Comparison of ENCODE assay signal across 29 cellular contexts in the genomic region with DNA sequence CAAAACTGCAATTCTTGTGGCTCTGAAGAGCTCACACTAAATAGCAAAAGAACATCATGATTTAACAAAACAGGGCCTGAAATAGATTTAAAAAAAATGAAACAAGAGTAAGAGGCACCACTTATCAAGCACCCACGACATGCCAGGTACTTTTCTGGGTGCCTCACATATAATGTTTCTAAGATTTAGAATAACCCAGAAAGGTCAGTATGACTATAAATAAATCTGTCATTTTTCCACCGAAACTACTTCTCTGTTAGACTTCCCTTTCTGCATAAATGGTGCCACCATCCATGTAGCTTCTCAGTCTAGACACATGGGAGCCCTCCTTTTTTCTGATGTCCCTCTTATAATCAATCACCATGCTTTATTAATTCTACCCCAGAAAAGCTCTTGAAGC.
"Had no signal": no experiment of that assay in that cellular context is flagged by ENCODE, and none has a peak within 500 bp of the region (broad histone marks: within the 10 kb centered on the region; RNA-seq: fewer than 3 reads in every experiment).

No MANE protein-coding gene starts in this region.

- H3K4me1 ChIP-seq: adrenal gland, body of pancreas, colonic mucosa had no signal

- H3K36me3 Mint-ChIP-seq: activated CD4-positive, alpha-beta memory T cell treated with anti-CD3 and anti-CD28 coated beads for 36 hours; activated CD8-positive, alpha-beta memory T cell treated with anti-CD3 and anti-CD28 coated beads, Interleukin-2, amount 10 ng/mL, durations not matched to agents 7 days and 5 days; activated naive CD4-positive, alpha-beta T cell treated with anti-CD3 and anti-CD28 coated beads, Interleukin-2, amount 50 U/mL, for 24 hours; activated naive CD8-positive, alpha-beta T cell treated with anti-CD3 and anti-CD28 coated beads for 36 hours had no signal

- ATAC-seq: activated CD4-positive, alpha-beta T cell treated with anti-CD3 and anti-CD28 coated beads for 36 hours; activated CD8-positive, alpha-beta memory T cell treated with anti-CD3 and anti-CD28 coated beads, Interleukin-2, amount 10 ng/mL, durations not matched to agents 7 days and 5 days; activated CD8-positive, alpha-beta T cell treated with anti-CD3 and anti-CD28 coated beads, Interleukin-2, amount 10 ng/mL, durations not matched to agents 7 days and 5 days; activated naive CD8-positive, alpha-beta T cell treated with anti-CD3 and anti-CD28 coated beads, Interleukin-2, amount 50 U/mL, for 24 hours; body of pancreas; T-helper 17 cell had no signal

- H3K4me1 Mint-ChIP-seq: activated CD4-positive, alpha-beta T cell treated with anti-CD3 and anti-CD28 coated beads for 36 hours; activated CD4-positive, alpha-beta T cell treated with anti-CD3 and anti-CD28 coated beads, Interleukin-2, amount 10 ng/mL, durations not matched to agents 24 days and 14 days; activated CD8-positive, alpha-beta memory T cell treated with anti-CD3 and anti-CD28 coated beads, Interleukin-2, amount 10 ng/mL, durations not matched to agents 7 days and 5 days; activated naive CD4-positive, alpha-beta T cell treated with anti-CD3 and anti-CD28 coated beads, Interleukin-2, amount 50 U/mL, for 24 hours; activated naive CD8-positive, alpha-beta T cell treated with anti-CD3 and anti-CD28 coated beads for 36 hours; activated naive CD8-positive, alpha-beta T cell treated with anti-CD3 and anti-CD28 coated beads, Interleukin-2, amount 50 U/mL, for 24 hours; T-helper 17 cell had no signal

- H3K9me3 Mint-ChIP-seq: activated CD4-positive, alpha-beta memory T cell treated with anti-CD3 and anti-CD28 coated beads for 36 hours; activated CD4-positive, alpha-beta T cell treated with anti-CD3 and anti-CD28 coated beads, Interleukin-2, amount 10 ng/mL, durations not matched to agents 24 days and 14 days; activated naive CD4-positive, alpha-beta T cell treated with anti-CD3 and anti-CD28 coated beads for 36 hours; activated naive CD4-positive, alpha-beta T cell treated with anti-CD3 and anti-CD28 coated beads, Interleukin-2, amount 50 U/mL, for 24 hours; activated naive CD8-positive, alpha-beta T cell treated with anti-CD3 and anti-CD28 coated beads for 36 hours; activated naive CD8-positive, alpha-beta T cell treated with anti-CD3 and anti-CD28 coated beads, Interleukin-2, amount 50 U/mL, for 24 hours; activated T-helper 1 cell treated with anti-CD3 and anti-CD28 coated beads, Interleukin-12 subunit alpha, Interleukin-12 subunit beta, Interleukin-2, Interleukin-4 antibody, amounts not matched to agents 30 ng/mL and 10 ng/mL and 1 ng/mL, durations not matched to agents 14 hours and 24 hours and 36 hours; activated T-helper 2 cell treated with anti-CD3 and anti-CD28 coated beads, Interferon-gamma antibody, Interleukin-2, Interleukin-4, amounts not matched to agents 10 μg/mL and 5 μg/mL and 100 μg/mL, durations not matched to agents 14 hours and 24 hours and 36 hours; T-helper 2 cell treated with Interferon-gamma antibody and Interleukin-4, amounts not matched to agents 5 μg/mL and 100 μg/mL, for 36 hours had no signal

- H3K36me3 ChIP-seq: adrenal gland, colonic mucosa had no signal

- DNase-seq: activated CD4-positive, alpha-beta memory T cell treated with anti-CD3 and anti-CD28 coated beads for 36 hours; activated CD4-positive, alpha-beta T cell treated with anti-CD3 and anti-CD28 coated beads for 36 hours; activated CD4-positive, alpha-beta T cell treated with anti-CD3 and anti-CD28 coated beads, Interleukin-2, amount 10 ng/mL, durations not matched to agents 24 days and 14 days; activated CD4-positive, CD25-positive, alpha-beta regulatory T cell; activated CD4-positive, CD25-positive, alpha-beta regulatory T cell treated with anti-CD3 and anti-CD28 coated beads, Interleukin-2, amount 50 U/mL, for 72 hours; activated CD8-positive, alpha-beta memory T cell treated with anti-CD3 and anti-CD28 coated beads, Interleukin-2, amount 10 ng/mL, durations not matched to agents 7 days and 5 days; activated CD8-positive, alpha-beta memory T cell treated with anti-CD3 and anti-CD28 coated beads, Interleukin-2, amount 50 U/mL, for 4 hours; activated CD8-positive, alpha-beta T cell treated with anti-CD3 and anti-CD28 coated beads, Interleukin-2, amount 10 ng/mL, durations not matched to agents 7 days and 5 days; activated effector memory CD4-positive, alpha-beta T cell treated with anti-CD3 and anti-CD28 coated beads, Interleukin-2, amount 50 U/mL, for 16 hours; activated naive CD4-positive, alpha-beta T cell treated with anti-CD3 and anti-CD28 coated beads for 36 hours; activated naive CD8-positive, alpha-beta T cell treated with anti-CD3 and anti-CD28 coated beads for 36 hours; activated naive CD8-positive, alpha-beta T cell treated with anti-CD3 and anti-CD28 coated beads, Interleukin-2, amount 50 U/mL, for 24 hours; activated T-cell treated with anti-CD3 and anti-CD28 coated beads, Interleukin-2, amount 50 U/mL, for 1 hour; activated T-cell treated with anti-CD3 and anti-CD28 coated beads, Interleukin-2, amount 50 U/mL, for 48 hours; adrenal gland; amygdala; aorta; body of pancreas; central memory CD4-positive, alpha-beta T cell; cerebellar nuclear complex; colonic mucosa; effector CD8-positive, alpha-beta T cell; foreskin fibroblast; T-helper 17 cell had no signal

- H3K27ac ChIP-seq: adrenal gland, body of pancreas, colonic mucosa, epithelial cell of prostate had no signal

- H3K27me3 ChIP-seq: adrenal gland, body of pancreas, colonic mucosa had no signal

- H3K9me3 ChIP-seq: adrenal gland, body of pancreas, colonic mucosa had no signal

- H3K4me3 Mint-ChIP-seq: activated CD4-positive, alpha-beta memory T cell treated with anti-CD3 and anti-CD28 coated beads for 36 hours; activated CD4-positive, alpha-beta T cell treated with anti-CD3 and anti-CD28 coated beads for 36 hours; activated CD4-positive, alpha-beta T cell treated with anti-CD3 and anti-CD28 coated beads, Interleukin-2, amount 10 ng/mL, durations not matched to agents 24 days and 14 days; activated CD8-positive, alpha-beta memory T cell treated with anti-CD3 and anti-CD28 coated beads, Interleukin-2, amount 10 ng/mL, durations not matched to agents 7 days and 5 days; activated CD8-positive, alpha-beta T cell treated with anti-CD3 and anti-CD28 coated beads, Interleukin-2, amount 10 ng/mL, durations not matched to agents 7 days and 5 days; activated naive CD4-positive, alpha-beta T cell treated with anti-CD3 and anti-CD28 coated beads for 36 hours; activated naive CD4-positive, alpha-beta T cell treated with anti-CD3 and anti-CD28 coated beads, Interleukin-2, amount 50 U/mL, for 24 hours; activated naive CD8-positive, alpha-beta T cell treated with anti-CD3 and anti-CD28 coated beads for 36 hours; activated naive CD8-positive, alpha-beta T cell treated with anti-CD3 and anti-CD28 coated beads, Interleukin-2, amount 50 U/mL, for 24 hours; activated T-helper 1 cell treated with anti-CD3 and anti-CD28 coated beads, Interleukin-12 subunit alpha, Interleukin-12 subunit beta, Interleukin-2, Interleukin-4 antibody, amounts not matched to agents 30 ng/mL and 10 ng/mL and 1 ng/mL, durations not matched to agents 14 hours and 24 hours and 36 hours; T-helper 17 cell; T-helper 2 cell treated with Interferon-gamma antibody and Interleukin-4, amounts not matched to agents 5 μg/mL and 100 μg/mL, for 36 hours had no signal

- H3K4me3 ChIP-seq: adrenal gland, body of pancreas, colonic mucosa had no signal

- H3K27me3 Mint-ChIP-seq: activated CD4-positive, alpha-beta memory T cell treated with anti-CD3 and anti-CD28 coated beads for 36 hours; activated CD4-positive, alpha-beta T cell treated with anti-CD3 and anti-CD28 coated beads for 36 hours; activated CD4-positive, alpha-beta T cell treated with anti-CD3 and anti-CD28 coated beads, Interleukin-2, amount 10 ng/mL, durations not matched to agents 24 days and 14 days; activated CD8-positive, alpha-beta memory T cell treated with anti-CD3 and anti-CD28 coated beads, Interleukin-2, amount 10 ng/mL, durations not matched to agents 7 days and 5 days; activated naive CD4-positive, alpha-beta T cell treated with anti-CD3 and anti-CD28 coated beads, Interleukin-2, amount 50 U/mL, for 24 hours; activated naive CD8-positive, alpha-beta T cell treated with anti-CD3 and anti-CD28 coated beads for 36 hours; activated naive CD8-positive, alpha-beta T cell treated with anti-CD3 and anti-CD28 coated beads, Interleukin-2, amount 50 U/mL, for 24 hours; T-helper 17 cell had no signal

- H3K27ac Mint-ChIP-seq: activated CD4-positive, alpha-beta memory T cell treated with anti-CD3 and anti-CD28 coated beads for 36 hours; activated CD4-positive, alpha-beta T cell treated with anti-CD3 and anti-CD28 coated beads for 36 hours; activated CD4-positive, alpha-beta T cell treated with anti-CD3 and anti-CD28 coated beads, Interleukin-2, amount 10 ng/mL, durations not matched to agents 24 days and 14 days; activated CD8-positive, alpha-beta memory T cell treated with anti-CD3 and anti-CD28 coated beads, Interleukin-2, amount 10 ng/mL, durations not matched to agents 7 days and 5 days; activated CD8-positive, alpha-beta T cell treated with anti-CD3 and anti-CD28 coated beads, Interleukin-2, amount 10 ng/mL, durations not matched to agents 7 days and 5 days; activated naive CD4-positive, alpha-beta T cell treated with anti-CD3 and anti-CD28 coated beads for 36 hours; activated naive CD4-positive, alpha-beta T cell treated with anti-CD3 and anti-CD28 coated beads, Interleukin-2, amount 50 U/mL, for 24 hours; activated naive CD8-positive, alpha-beta T cell treated with anti-CD3 and anti-CD28 coated beads for 36 hours; activated naive CD8-positive, alpha-beta T cell treated with anti-CD3 and anti-CD28 coated beads, Interleukin-2, amount 50 U/mL, for 24 hours; activated T-helper 1 cell treated with anti-CD3 and anti-CD28 coated beads, Interleukin-12 subunit alpha, Interleukin-12 subunit beta, Interleukin-2, Interleukin-4 antibody, amounts not matched to agents 30 ng/mL and 10 ng/mL and 1 ng/mL, durations not matched to agents 14 hours and 24 hours and 36 hours; activated T-helper 2 cell treated with anti-CD3 and anti-CD28 coated beads, Interferon-gamma antibody, Interleukin-2, Interleukin-4, amounts not matched to agents 10 μg/mL and 5 μg/mL and 100 μg/mL, durations not matched to agents 14 hours and 24 hours and 36 hours; T-helper 17 cell; T-helper 2 cell treated with Interferon-gamma antibody and Interleukin-4, amounts not matched to agents 5 μg/mL and 100 μg/mL, for 36 hours had no signal
